8 cellular contexts compared by ENCODE assay signal in genomic region chr1:165114022-165114888, GRCh38.
DNase-seq lines count a peak whose midpoint lies in the region; ATAC-seq and TF ChIP-seq lines count a peak whose summit lies in the region.

No MANE protein-coding gene starts in this region.

- no peak overlapping the region for H2AFZ ChIP-seq in GM23248

- no peaks in the 10 kb centered on the region for H3K4me1 Mint-ChIP-seq in CD4-positive, alpha-beta T cell (ENCODE audit: low read depth)
- H3K4me1 Mint-ChIP-seq in type B pancreatic cell (ENCODE audit: unreplicated experiment) (peaks cover 6% of the 10 kb centered on the region), T-cell (no peaks in the 10 kb centered on the region)

- H3K9me3 Mint-ChIP-seq in CD4-positive, alpha-beta T cell = peaks cover 2% of the 10 kb centered on the region
- H3K9me3 Mint-ChIP-seq in type B pancreatic cell (no peaks in the 10 kb centered on the region), T-cell (no peaks in the 10 kb centered on the region)

- peaks cover 12% of the 10 kb centered on the region for H3K4me1 ChIP-seq in GM23248 (ENCODE audit: insufficient read depth)

- no peak overlapping the region for H3K9ac ChIP-seq in GM23248

- peak; percentile 47 for TF ChIP-seq CTCF in CD4-positive, alpha-beta T cell (IDR thresholded peaks at IDR 0.05)
- peak; percentile 88 for TF ChIP-seq CTCF in type B pancreatic cell (conservative IDR thresholded peaks at IDR 0.05)

- H3K36me3 ChIP-seq in GM23248 (ENCODE audit: low read depth) = no peaks in the 10 kb centered on the region

- H3K4me3 Mint-ChIP-seq in CD4-positive, alpha-beta T cell = no peak overlapping the region
- H3K4me3 Mint-ChIP-seq in type B pancreatic cell (no peak overlapping the region), T-cell (no peak overlapping the region)

- H3K27ac ChIP-seq in CD4-positive, alpha-beta T cell (ENCODE audit: low read depth, low read length) = no peak overlapping the region
- H3K27ac ChIP-seq in GM23248 = no peak overlapping the region

- no peaks in the 10 kb centered on the region for H3K36me3 Mint-ChIP-seq in CD4-positive, alpha-beta T cell (ENCODE audit: low read depth)
- H3K36me3 Mint-ChIP-seq in type B pancreatic cell = no peaks in the 10 kb centered on the region
- H3K36me3 Mint-ChIP-seq in T-cell = no peaks in the 10 kb centered on the region

- CTCF ChIA-PET in CD4-positive, alpha-beta T cell (lab: Charles Lee) = interaction anchor here (0.6 kb wide), 1 partner anchor 20 kb away, joined by 3 read pairs; no protein-coding TSS in a partner anchor
- CTCF ChIA-PET in T-cell (lab: Charles Lee) = no interaction called here

- no peaks in the 10 kb centered on the region for H3K79me2 ChIP-seq in GM23248 (ENCODE audit: insufficient read depth)

- no peak for DNase-seq in CD4-positive, alpha-beta T cell
- DNase-seq in GM23248 = peak; percentile 58
- DNase-seq in NCI-H2227 (lab: John Stamatoyannopoulos, UW; ENCODE audit: unreplicated experiment) = peak; percentile 85
- DNase-seq in amniotic epithelial cell (ENCODE audit: low read depth) = peak; percentile 41
- DNase-seq in inferior parietal cortex (ENCODE audit: extremely low spot score) = peak; percentile 83
- no peak for DNase-seq in type B pancreatic cell (ENCODE audit: extremely low spot score, unreplicated experiment)
- DNase-seq in T-cell = no peak

- POLR2A ChIA-PET in CD4-positive, alpha-beta T cell (lab: Charles Lee) = no interaction called here
- POLR2A ChIA-PET in T-cell (lab: Charles Lee) = no interaction called here

- H4K20me1 ChIP-seq in GM23248 (ENCODE audit: insufficient read depth) = no peaks in the 10 kb centered on the region

- 16 to 17% methylated on average over 14 of the region's 14 CpGs for WGBS in GM23248 (ENCODE audit: low coverage in 1 of 2, low lambda C conversion rate in 2 of 2, missing lambda C conversion rate in 2 of 2), 2 experiments

- H3K4me2 ChIP-seq in GM23248 (ENCODE audit: unreplicated experiment) = no peak overlapping the region

- H3K9me3 ChIP-seq in CD4-positive, alpha-beta T cell (ENCODE audit: control insufficient read depth, low read length) = no peaks in the 10 kb centered on the region
- H3K9me3 ChIP-seq in GM23248 (ENCODE audit: low read depth) = no peaks in the 10 kb centered on the region

- in situ Hi-C loops in GM23248 (cut with MboI) = no loop called here

- intact Hi-C loops in CD4-positive, alpha-beta T cell (cut with DNase I, micrococcal nuclease) = no loop called here

- H3K4me3 ChIP-seq in GM23248 = no peak overlapping the region

- H3K9me2 ChIP-seq in GM23248 (ENCODE audit: insufficient read depth) = no peaks in the 10 kb centered on the region

- no peak overlapping the region for H3K27ac Mint-ChIP-seq in CD4-positive, alpha-beta T cell
- no peak overlapping the region for H3K27ac Mint-ChIP-seq in type B pancreatic cell
- H3K27ac Mint-ChIP-seq in T-cell = no peak overlapping the region

- peaks cover 52% of the 10 kb centered on the region for H3K27me3 Mint-ChIP-seq in CD4-positive, alpha-beta T cell
- peaks cover 71% of the 10 kb centered on the region for H3K27me3 Mint-ChIP-seq in type B pancreatic cell
- H3K27me3 Mint-ChIP-seq in T-cell = peaks cover 20 to 46% of the 10 kb centered on the region in 2 donors

- peaks cover 10% of the 10 kb centered on the region; the same call in 1 of the 2 replicates for H3F3A ChIP-seq in GM23248 (ENCODE audit: insufficient read depth)

- peaks cover 17% of the 10 kb centered on the region for H3K27me3 ChIP-seq in CD4-positive, alpha-beta T cell (ENCODE audit: control insufficient read depth, insufficient read depth, low read length)
- peaks cover 4% of the 10 kb centered on the region; the same call in 1 of the 2 replicates for H3K27me3 ChIP-seq in GM23248 (replicated peaks; ENCODE audit: insufficient read depth)

- no peak for ATAC-seq in CD4-positive, alpha-beta T cell (ENCODE audit: poor library complexity)
- ATAC-seq in GM19328 (IDR thresholded peaks at IDR 0.05; ENCODE audit: unreplicated experiment) (no peak), T-cell (replicated peaks in 1 of 4) (no peak)

Comparison
In these comparisons a context has a peak if more than half of its experiments do, and no peak if none do; other contexts are left out.
1. DNase-seq: peak in GM23248 (single experiment), NCI-H2227 (single experiment), amniotic epithelial cell (single experiment) and inferior parietal cortex (single experiment); none in CD4-positive, alpha-beta T cell (0 of 10), type B pancreatic cell (single experiment) and T-cell (0 of 34).